In the genomic region with DNA sequence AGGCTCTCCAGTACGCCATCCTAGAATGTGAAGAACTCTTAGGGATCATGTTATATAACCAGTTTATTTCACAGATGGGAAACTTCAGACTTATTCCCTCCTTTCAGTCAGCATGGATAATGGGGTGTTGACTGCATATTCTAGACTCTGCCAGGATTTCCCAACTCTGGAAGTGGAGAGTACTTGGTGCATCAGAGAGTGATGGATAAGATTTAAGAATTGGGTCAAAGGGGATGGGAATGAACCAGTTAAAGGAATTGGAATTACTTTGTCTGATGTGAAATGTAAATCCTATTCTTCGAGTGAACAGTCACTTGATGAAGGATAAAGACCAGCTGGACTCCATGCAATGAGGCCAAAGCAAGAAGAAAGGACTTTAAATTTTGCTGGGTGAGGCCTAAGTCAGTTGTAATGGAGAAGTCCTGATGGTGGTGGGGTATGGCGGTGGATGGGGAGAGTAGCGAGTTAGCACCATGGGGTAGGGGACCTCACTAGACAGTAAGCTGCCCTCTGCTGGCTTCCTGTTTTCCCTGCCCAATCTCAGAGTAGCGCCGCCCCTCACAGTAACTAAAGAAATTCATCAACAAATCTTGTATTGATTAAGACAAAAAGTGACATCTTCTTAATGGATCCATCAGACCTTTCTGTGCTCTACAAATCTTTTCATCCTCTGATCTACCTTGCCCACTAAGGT, we compare ENCODE assay signal across 27 cellular contexts. TPM values are rescaled to one million over a fixed set of nuclear protein-coding genes. Genes with fewer than 3 reads are reported as not detected.
DNase-seq lines count a peak whose midpoint lies in the region; ATAC-seq and TF ChIP-seq lines count a peak whose summit lies in the region.
"Had no signal": no experiment of that assay in that cellular context is flagged by ENCODE, and none has a peak within 500 bp of the region (broad histone marks: within the 10 kb centered on the region; RNA-seq: fewer than 3 reads in every experiment).

No MANE protein-coding gene starts in this region.

- H3K27me3 ChIP-seq in SK-N-SH (ENCODE audit: insufficient read depth), result no peaks in the 10 kb centered on the region
- no peaks in the 10 kb centered on the region for H3K27me3 ChIP-seq in mesendoderm (ENCODE audit: insufficient read depth, low read length, poor library complexity)
- H3K27me3 ChIP-seq in hepatocyte, result no peaks in the 10 kb centered on the region

- no peak overlapping the region for H3K4ac ChIP-seq in mesendoderm (ENCODE audit: low read depth, low read length)

- H3K4me1 ChIP-seq in SK-N-SH (ENCODE audit: control insufficient read depth in 1 of 2, insufficient read depth in 2 of 2, low read depth in 1 of 2, low read length in 1 of 2) (peaks cover 0 to 2% of the 10 kb centered on the region in 2 experiments; a peak in 1 of 4 replicates), mesendoderm (ENCODE audit: control insufficient read depth, low read depth, low read length) (no peaks in the 10 kb centered on the region), hepatocyte (ENCODE audit: insufficient read depth) (peaks cover 28% of the 10 kb centered on the region)

- H3F3A ChIP-seq in SK-N-SH (replicated peaks; ENCODE audit: insufficient read depth), result no peaks in the 10 kb centered on the region

- no peak overlapping the region for H2BK15ac ChIP-seq in mesendoderm (replicated peaks; ENCODE audit: low read depth)

- H3K9me3 Mint-ChIP-seq in WTC11, result no peaks in the 10 kb centered on the region
- H3K9me3 Mint-ChIP-seq: CD8-positive, alpha-beta memory T cell; HFFc6; naive thymus-derived CD8-positive, alpha-beta T cell; type B pancreatic cell had no signal

- CTCF ChIA-PET in SK-N-SH (lab: Yijun Ruan, JAX), result interaction anchor here (1.4 to 1.7 kb wide), 2 partner anchors 12 to 186 kb away, joined by 5 to 6 read pairs; no protein-coding TSS in a partner anchor
- CTCF ChIA-PET in WTC11 (lab: Charles Lee), result interaction anchor here (0.7 to 1.1 kb wide), 2 partner anchors 112 to 177 kb away, joined by 3 to 8 read pairs; no protein-coding TSS in a partner anchor

- H3K4me2 ChIP-seq in SK-N-SH (no peak overlapping the region), mesendoderm (ENCODE audit: low read length) (no peak overlapping the region), hepatocyte (no peak overlapping the region)

- H3K79me1 ChIP-seq in mesendoderm (ENCODE audit: low read length), result no peaks in the 10 kb centered on the region

- H3K56ac ChIP-seq in mesendoderm (ENCODE audit: low read length), result no peak overlapping the region

- H2AFZ ChIP-seq in SK-N-SH (ENCODE audit: low read depth), result no peak overlapping the region
- no peak overlapping the region for H2AFZ ChIP-seq in hepatocyte

- H4K20me1 ChIP-seq in SK-N-SH (ENCODE audit: insufficient read depth), result no peaks in the 10 kb centered on the region
- no peaks in the 10 kb centered on the region for H4K20me1 ChIP-seq in hepatocyte (ENCODE audit: insufficient read depth, poor library complexity, severe bottlenecking)

- H3K18ac ChIP-seq in mesendoderm (ENCODE audit: low read length), result no peak overlapping the region

- POLR2A ChIA-PET in SK-N-SH (lab: Yijun Ruan, JAX) (no interaction called here), WTC11 (lab: Charles Lee) (interaction anchor here (0.6 kb wide), 1 partner anchor 35 kb away, joined by 3 read pairs; no protein-coding TSS in a partner anchor)

- H3K79me2 ChIP-seq in SK-N-SH (ENCODE audit: insufficient read depth), result no peaks in the 10 kb centered on the region
- no peaks in the 10 kb centered on the region for H3K79me2 ChIP-seq in mesendoderm (ENCODE audit: control insufficient read depth, insufficient read depth, low read length)
- H3K79me2 ChIP-seq in hepatocyte, result no peaks in the 10 kb centered on the region

- H3K9ac ChIP-seq in SK-N-SH (no peak overlapping the region), mesendoderm (ENCODE audit: low read length) (no peak overlapping the region)

- H3K27ac Mint-ChIP-seq in WTC11, result no peak overlapping the region
- H3K27ac Mint-ChIP-seq: CD8-positive, alpha-beta memory T cell; HFFc6; immature natural killer cell; naive thymus-derived CD8-positive, alpha-beta T cell; type B pancreatic cell had no signal

- H3K9me3 ChIP-seq in SK-N-SH (no peaks in the 10 kb centered on the region), hepatocyte (ENCODE audit: low read depth) (no peaks in the 10 kb centered on the region)

- no peak overlapping the region for H2AK5ac ChIP-seq in mesendoderm (ENCODE audit: low read length)

- ATAC-seq in SK-N-SH treated with all-trans-retinoic acid at 6 μM for 48 hours (no peak), WTC11 (peak; percentile 90), GM19452 (IDR thresholded peaks at IDR 0.05; ENCODE audit: unreplicated experiment) (no peak)
- ATAC-seq: naive thymus-derived CD8-positive, alpha-beta T cell had no signal

- no peak for TF ChIP-seq EP300 in SK-N-SH (IDR thresholded peaks at IDR 0.05; ENCODE audit: borderline replicate concordance in 1 of 2, low read depth in 1 of 2, low read length in 1 of 2)

- DNase-seq in SK-N-SH (no peak), WTC11 (ENCODE audit: low spot score) (no peak), mesendoderm (peak; percentile 33), activated gamma-delta T cell (lab: John Stamatoyannopoulos, UW) (no peak), hepatocyte (ENCODE audit: low spot score) (no peak)
- DNase-seq: activated CD4-positive, alpha-beta T cell treated with anti-CD3 and anti-CD28 coated beads, Interleukin-2, amount 50 U/mL, for 4 hours; activated CD8-positive, alpha-beta memory T cell treated with anti-CD3 and anti-CD28 coated beads, Interleukin-2, amount 50 U/mL, for 48 hours; activated effector memory CD4-positive, alpha-beta T cell treated with anti-CD3 and anti-CD28 coated beads, Interleukin-2, amount 50 U/mL, for 16 hours; CD8-positive, alpha-beta memory T cell; foreskin melanocyte; GDM1; HFFc6; immature natural killer cell; midbrain; MM.1S; naive thymus-derived CD8-positive, alpha-beta T cell; NCI-H524; NK-92 treated with Interleukin-12 subunit alpha and Interleukin-12 subunit beta, amount 100 ng/mL, for 24 hours; small intestine; stimulated activated CD4-positive, alpha-beta T cell treated with anti-CD3 and anti-CD28 coated beads, Interleukin-2, amount 100 ng/mL, for 24 hours; T-helper 2 cell had no signal

- H3K4me1 Mint-ChIP-seq in WTC11, result no peaks in the 10 kb centered on the region
- H3K4me1 Mint-ChIP-seq: CD8-positive, alpha-beta memory T cell; immature natural killer cell had no signal

- H2BK120ac ChIP-seq in mesendoderm (ENCODE audit: low read depth, low read length), result no peak overlapping the region

- no peak overlapping the region for H3K4me3 Mint-ChIP-seq in WTC11
- H3K4me3 Mint-ChIP-seq: CD8-positive, alpha-beta memory T cell; HFFc6; immature natural killer cell; naive thymus-derived CD8-positive, alpha-beta T cell; type B pancreatic cell had no signal

- no peak for TF ChIP-seq RAD21 in SK-N-SH (IDR thresholded peaks at IDR 0.05; ENCODE audit: low read length)

- H3K9me2 ChIP-seq in SK-N-SH (no peaks in the 10 kb centered on the region), hepatocyte (replicated peaks; ENCODE audit: insufficient read depth) (no peaks in the 10 kb centered on the region)

- peaks cover 60% of the 10 kb centered on the region for H3K27me3 Mint-ChIP-seq in WTC11 (ENCODE audit: low read depth)

- H3K27ac ChIP-seq in SK-N-SH (ENCODE audit: low read depth in 2 of 2, low read length in 1 of 2), result no peak overlapping the region
- no peak overlapping the region for H3K27ac ChIP-seq in mesendoderm (ENCODE audit: low read depth, low read length)
- H3K27ac ChIP-seq in hepatocyte, result no peak overlapping the region
- H3K27ac ChIP-seq: epithelial cell of prostate, SK-N-MC had no signal

- no peaks in the 10 kb centered on the region for H3K36me3 Mint-ChIP-seq in WTC11
- H3K36me3 Mint-ChIP-seq: CD8-positive, alpha-beta memory T cell; immature natural killer cell; naive thymus-derived CD8-positive, alpha-beta T cell; type B pancreatic cell had no signal

- no peak overlapping the region for H4K8ac ChIP-seq in mesendoderm (ENCODE audit: low read depth, low read length)

- WGBS in SK-N-SH (ENCODE audit: low lambda C conversion rate), result 81% methylated on average over 6 of the region's 6 CpGs
- WGBS in mesendoderm (ENCODE audit: extremely low coverage, insufficient coverage, low lambda C conversion rate), result no CpG with 5 or more reads among the region's 6 CpGs
- WGBS in hepatocyte (ENCODE audit: low lambda C conversion rate, missing lambda C conversion rate), result 87% methylated on average over 6 of the region's 6 CpGs

- no peaks in the 10 kb centered on the region for H3K36me3 ChIP-seq in SK-N-SH (replicated peaks in 1 of 2; ENCODE audit: control insufficient read depth in 1 of 2, insufficient read depth in 2 of 2, low read length in 1 of 2)
- H3K36me3 ChIP-seq in mesendoderm (ENCODE audit: control insufficient read depth, insufficient read depth, low read length), result no peaks in the 10 kb centered on the region
- no peaks in the 10 kb centered on the region for H3K36me3 ChIP-seq in hepatocyte (replicated peaks; ENCODE audit: insufficient read depth, low read depth)

- H3K4me3 ChIP-seq in SK-N-SH (ENCODE audit: low read depth in 2 of 2, low read length in 1 of 2), result no peak overlapping the region
- H3K4me3 ChIP-seq in mesendoderm (ENCODE audit: low read length), result no peak overlapping the region
- H3K4me3 ChIP-seq in hepatocyte, result no peak overlapping the region
- H3K4me3 ChIP-seq: SK-N-MC had no signal

- no peak overlapping the region for H2BK5ac ChIP-seq in mesendoderm (ENCODE audit: low read length)

- TF ChIP-seq CTCF in SK-N-SH (IDR thresholded peaks at IDR 0.05) (0 out of 2 replicates have a peak, but pooled peaks have one; percentile 8), LNCAP (IDR thresholded peaks at IDR 0.05) (peak; percentile 23; the same call in 1 of the 2 replicates), WTC11 (IDR thresholded peaks at IDR 0.05) (no peak), hepatocyte (IDR thresholded peaks at IDR 0.05; ENCODE audit: poor library complexity) (no peak)

- no peak overlapping the region for H3K23ac ChIP-seq in mesendoderm (ENCODE audit: low read length)

- H4K5ac ChIP-seq in mesendoderm (ENCODE audit: low read length), result no peak overlapping the region

TF ChIP-seq in SK-N-SH, 30 proteins besides CTCF, POLR2A, EP300 and RAD21 (continues in another document):
- TF ChIP-seq TAF1 (IDR thresholded peaks at IDR 0.05; ENCODE audit: borderline replicate concordance, low read depth, low read length) (no peak), MXI1 (IDR thresholded peaks at IDR 0.05; ENCODE audit: low read depth, low read length) (no peak)

TF ChIP-seq in SK-N-SH treated with all-trans-retinoic acid at 6 μM for 48 hours, 23 proteins besides CTCF, POLR2A, EP300 and RAD21 (continues in another document):
- no peak for TF ChIP-seq ISL1 (CRISPR knock-in tag; IDR thresholded peaks at IDR 0.05)
- no peak for TF ChIP-seq ZNF8 (CRISPR knock-in tag; IDR thresholded peaks at IDR 0.05)

TF ChIP-seq in WTC11, 78 proteins besides CTCF, POLR2A, EP300 and RAD21 (continues in another document):
- no peak for TF ChIP-seq ATF1 (CRISPR knock-in tag; IDR thresholded peaks at IDR 0.05)

RNA-seq across cellular contexts. Expression of a gene that starts 7.3 kb away (rescaled TPM):
- polyA plus RNA-seq in SK-N-SH (2012; rRNA removed), result 0.05 and 0.12 TPM in 2 replicates
- 0.04 and 0.14 TPM in 2 replicates for polyA plus RNA-seq in SK-N-SH (2012; cell fraction: cytosol; rRNA removed)
- 0.17 and 0.35 TPM in 2 replicates for polyA plus RNA-seq in SK-N-SH (2012; cell fraction: nucleus; rRNA removed)
- total RNA-seq in WTC11 (2021), result 1.8 to 3.6 TPM (median 2.3 TPM) in 3 replicates
- polyA plus RNA-seq in mesendoderm (2013, experiment 1 of 2), result 0.59 TPM
- polyA plus RNA-seq in mesendoderm (2013, experiment 2 of 2), result 0.43 TPM
- total RNA-seq in hepatocyte, result 27.8 and 30.1 TPM in 2 replicates
- 5.2 and 8.9 TPM in 2 replicates for polyA plus RNA-seq in hepatocyte
- total RNA-seq: naive thymus-derived CD8-positive, alpha-beta T cell had no signal
- polyA plus RNA-seq: immature natural killer cell; naive thymus-derived CD8-positive, alpha-beta T cell had no signal

Comparison
In these comparisons a context has a peak if more than half of its experiments do, and no peak if none do; other contexts are left out.
1. CTCF ChIP-seq: peak in SK-N-SH (single experiment) and LNCAP (single experiment); none in WTC11 (single experiment) and hepatocyte (single experiment).